ENCODE assay signal across 27 cellular contexts in genomic region chr17:71176315-71176714, GRCh38.
DNase-seq lines count a peak whose midpoint lies in the region; ATAC-seq and TF ChIP-seq lines count a peak whose summit lies in the region.
"Had no signal": no experiment of that assay in that cellular context is flagged by ENCODE, and none has a peak within 500 bp of the region (broad histone marks: within the 10 kb centered on the region; RNA-seq: fewer than 3 reads in every experiment).

No MANE protein-coding gene starts in this region.

- no peak for ATAC-seq in Right ventricle myocardium inferior
- no peak for ATAC-seq in esophagus mucosa
- ATAC-seq: A549; CD8-positive, alpha-beta T cell; GM12878; K562 had no signal

- no peaks in the 10 kb centered on the region for H4K20me1 ChIP-seq in SK-N-SH (ENCODE audit: insufficient read depth)

- H2AFZ ChIP-seq in SK-N-SH (ENCODE audit: low read depth), result no peak overlapping the region; the same call in 1 of the 2 replicates
- H2AFZ ChIP-seq: GM23248 had no signal

- H3K79me2 ChIP-seq in SK-N-SH (ENCODE audit: insufficient read depth), result no peaks in the 10 kb centered on the region

- TF ChIP-seq EP300 in SK-N-SH (IDR thresholded peaks at IDR 0.05; ENCODE audit: borderline replicate concordance in 1 of 2, low read depth in 1 of 2, low read length in 1 of 2), result peak in 1 of 2 experiments; percentile 74; a peak in 2 of 4 replicates
- no peak for TF ChIP-seq EP300 in stomach (IDR thresholded peaks at IDR 0.05)

- no peak for TF ChIP-seq POLR2A in stomach (IDR thresholded peaks at IDR 0.05)

- H3K27me3 ChIP-seq in SK-N-SH (ENCODE audit: insufficient read depth) (no peaks in the 10 kb centered on the region), stomach (no peaks in the 10 kb centered on the region)

- H3K9ac ChIP-seq in SK-N-SH, result no peak overlapping the region
- H3K9ac ChIP-seq: GM23248 had no signal

- H3K4me3 ChIP-seq in HEK293 (ENCODE audit: low read depth, low read length), result no peak overlapping the region
- no peak overlapping the region for H3K4me3 ChIP-seq in SK-N-SH (ENCODE audit: low read depth in 2 of 2, low read length in 1 of 2)
- H3K4me3 ChIP-seq in stomach, result no peak overlapping the region
- H3K4me3 ChIP-seq: A549, GM12878, GM23248, K562, SK-N-MC had no signal

- DNase-seq in SK-N-SH, result peak; percentile 30
- peak; percentile 19 for DNase-seq in left kidney (ENCODE audit: low read depth, low spot score)
- peak; percentile 18 for DNase-seq in stromal cell of bone marrow (ENCODE audit: low read depth)
- no peak for DNase-seq in Right ventricle myocardium inferior (ENCODE audit: missing footprints)
- no peak for DNase-seq in stomach
- DNase-seq: AML-193; Caco-2; CD8-positive, alpha-beta T cell; GDM1; GM23248; H7; Kasumi-1; NCI-H1092 treated with DMSO at 0.1 percent for 48 hours; NCI-H146; NCI-H1930; NCI-H446; NCI-H524 treated with DMSO at 0.1 percent for 48 hours; NCI-H82; SHP77 treated with DMSO at 0.1 percent for 48 hours had no signal

- H3K27ac ChIP-seq in HEK293 (ENCODE audit: extremely low read depth, low read depth, low read length), result no peak overlapping the region
- peak overlapping the region; percentile 9 to 81; a peak in 3 of 4 replicates for H3K27ac ChIP-seq in SK-N-SH (ENCODE audit: low read depth in 2 of 2, low read length in 1 of 2)
- no peak overlapping the region for H3K27ac ChIP-seq in stomach
- H3K27ac ChIP-seq: A549, C4-2B, GM23248, RWPE1, SK-N-MC had no signal

- no peaks in the 10 kb centered on the region for H3K9me3 ChIP-seq in HEK293 (ENCODE audit: control insufficient read depth, insufficient read depth, low read depth, low read length)
- H3K9me3 ChIP-seq in SK-N-SH, result no peaks in the 10 kb centered on the region
- H3K9me3 ChIP-seq in stomach, result no peaks in the 10 kb centered on the region
- H3K9me3 ChIP-seq: A549, Caco-2 had no signal

- POLR2A ChIA-PET in HEK293 (lab: Yijun Ruan, JAX), result no interaction called here
- POLR2A ChIA-PET in SK-N-SH (lab: Yijun Ruan, JAX), result no interaction called here

- 26% methylated on average over 1 of the region's 1 CpG for WGBS in SK-N-SH (ENCODE audit: low lambda C conversion rate)
- WGBS in stomach, 5 donors, result 23 to 52% (median 38%) methylated on average over 1 of the region's 1 CpG

- H3K36me3 ChIP-seq in HEK293 (ENCODE audit: control insufficient read depth in 2 of 2, insufficient read depth in 1 of 2, low read length in 2 of 2), result no peaks in the 10 kb centered on the region
- H3K36me3 ChIP-seq in SK-N-SH (replicated peaks in 1 of 2; ENCODE audit: control insufficient read depth in 1 of 2, insufficient read depth in 2 of 2, low read length in 1 of 2), result no peaks in the 10 kb centered on the region
- no peaks in the 10 kb centered on the region for H3K36me3 ChIP-seq in stomach

- no peak for TF ChIP-seq CTCF in HEK293 (tag by site-specific recombination; IDR thresholded peaks at IDR 0.05)
- TF ChIP-seq CTCF in SK-N-SH (IDR thresholded peaks at IDR 0.05), result no peak
- TF ChIP-seq CTCF in stomach (IDR thresholded peaks at IDR 0.05), result no peak

- intact Hi-C loops in Right ventricle myocardium inferior (cut with DNase I), result no loop called here
- intact Hi-C loops in stomach (cut with DNase I; ENCODE audit: low total_unique reads), result no loop called here

- H3K4me1 ChIP-seq in HEK293 (ENCODE audit: control insufficient read depth, insufficient read depth, low read length) (peaks cover 23% of the 10 kb centered on the region), SK-N-SH (ENCODE audit: control insufficient read depth in 1 of 2, insufficient read depth in 2 of 2, low read depth in 1 of 2, low read length in 1 of 2) (peaks cover 0 to 26% of the 10 kb centered on the region in 2 experiments; a peak in 2 of 4 replicates), stomach (peaks cover 0 to 7% (median 0%) of the 10 kb centered on the region in 4 donors)
- H3K4me1 ChIP-seq: A549, Caco-2 had no signal

- CTCF ChIA-PET in HEK293 (lab: Yijun Ruan, JAX) (no interaction called here), SK-N-SH (lab: Yijun Ruan, JAX) (interaction anchor here (0.9 to 1.6 kb wide), 4 partner anchors 8 to 522 kb away, joined by 3 to 5 read pairs (median 4); no protein-coding TSS in a partner anchor)

- H3K4me2 ChIP-seq in SK-N-SH, result no peak overlapping the region
- H3K4me2 ChIP-seq: A549 had no signal

- no peaks in the 10 kb centered on the region for H3K9me2 ChIP-seq in SK-N-SH

- no peaks in the 10 kb centered on the region for H3F3A ChIP-seq in SK-N-SH (replicated peaks; ENCODE audit: insufficient read depth)

- no peak for TF ChIP-seq RAD21 in SK-N-SH (IDR thresholded peaks at IDR 0.05; ENCODE audit: low read length)

TF ChIP-seq in HEK293, 187 proteins besides CTCF, POLR2A, EP300 and RAD21 (continues in another document):
- TF ChIP-seq PRDM4 (tag by site-specific recombination; IDR thresholded peaks at IDR 0.05) (peak; percentile 9; the same call in 1 of the 2 replicates), PATZ1 (tag by site-specific recombination; IDR thresholded peaks at IDR 0.05) (no peak)

TF ChIP-seq in SK-N-SH, 30 proteins besides CTCF, POLR2A, EP300 and RAD21:
- TF ChIP-seq TCF12 (IDR thresholded peaks at IDR 0.05) (peak; percentile 13; the same call in 1 of the 2 replicates), EZH2phosphoT487 (IDR thresholded peaks at IDR 0.05; ENCODE audit: borderline replicate concordance, low read depth) (no peak), FOXJ3 (CRISPR knock-in tag; IDR thresholded peaks at IDR 0.05) (0 out of 2 replicates have a peak, but pooled peaks have one; percentile 39), GATA2 (CRISPR knock-in tag; IDR thresholded peaks at IDR 0.05) (peak; percentile 66), REST (IDR thresholded peaks at IDR 0.05; ENCODE audit: low read depth, low read length) (no peak), RCOR1 (IDR thresholded peaks at IDR 0.05; ENCODE audit: low read length) (0 out of 2 replicates have a peak, but pooled peaks have one; percentile 9), CHD2 (IDR thresholded peaks at IDR 0.05; ENCODE audit: low read length, partially characterized antibody) (peak; percentile 11), MAX (IDR thresholded peaks at IDR 0.05; ENCODE audit: low read depth) (no peak)

Comparison
In these comparisons a context has a peak if more than half of its experiments do, and no peak if none do; other contexts are left out.
1. H3K27ac ChIP-seq: peak in SK-N-SH (2 of 2); none in HEK293 (single experiment) and stomach (0 of 5).
2. DNase-seq: peak in SK-N-SH (single experiment), left kidney (single experiment) and stromal cell of bone marrow (single experiment); none in Right ventricle myocardium inferior (single experiment) and stomach (single experiment).